ENCODE assay signal across 9 cellular contexts in genomic region chr17:82227629-82228277, GRCh38. TPM values are rescaled to one million over a fixed set of nuclear protein-coding genes. Genes with fewer than 3 reads are reported as not detected.
DNase-seq lines count a peak whose midpoint lies in the region; ATAC-seq lines count a peak whose summit lies in the region.
"Had no signal": no experiment of that assay in that cellular context is flagged by ENCODE, and none has a peak within 500 bp of the region (broad histone marks: within the 10 kb centered on the region; RNA-seq: fewer than 3 reads in every experiment).

No MANE protein-coding gene starts in this region.

- no peak for ATAC-seq in left colon
- ATAC-seq in HG03159 (IDR thresholded peaks at IDR 0.05; ENCODE audit: unreplicated experiment): no peak

- peak overlapping the region; percentile 44 for H3K27ac ChIP-seq in temporal lobe (ENCODE audit: low read depth, low read length)

- intact Hi-C loops in left colon (cut with DNase I, micrococcal nuclease): no loop called here

- no peaks in the 10 kb centered on the region for H3K9me3 Mint-ChIP-seq in T-helper 1 cell treated with Interleukin-12 subunit alpha and Interleukin-12 subunit beta and Interleukin-4 antibody, amounts not matched to agents 30 μg/mL and 1 μg/mL, for 36 hours
- no peaks in the 10 kb centered on the region for H3K9me3 Mint-ChIP-seq in activated naive CD8-positive, alpha-beta T cell treated with anti-CD3 and anti-CD28 coated beads for 36 hours

- H3K27ac Mint-ChIP-seq in T-helper 1 cell treated with Interleukin-12 subunit alpha and Interleukin-12 subunit beta and Interleukin-4 antibody, amounts not matched to agents 30 μg/mL and 1 μg/mL, for 36 hours: peak overlapping the region; percentile 72
- peak overlapping the region; percentile 79 for H3K27ac Mint-ChIP-seq in activated naive CD8-positive, alpha-beta T cell treated with anti-CD3 and anti-CD28 coated beads for 36 hours

- peak overlapping the region; percentile 88 for H3K4me3 Mint-ChIP-seq in T-helper 1 cell treated with Interleukin-12 subunit alpha and Interleukin-12 subunit beta and Interleukin-4 antibody, amounts not matched to agents 30 μg/mL and 1 μg/mL, for 36 hours
- H3K4me3 Mint-ChIP-seq in activated naive CD8-positive, alpha-beta T cell treated with anti-CD3 and anti-CD28 coated beads for 36 hours: peak overlapping the region; percentile 82

- peaks cover 5% of the 10 kb centered on the region for H3K4me1 Mint-ChIP-seq in T-helper 1 cell treated with Interleukin-12 subunit alpha and Interleukin-12 subunit beta and Interleukin-4 antibody, amounts not matched to agents 30 μg/mL and 1 μg/mL, for 36 hours (ENCODE audit: low read depth)
- H3K4me1 Mint-ChIP-seq in activated naive CD8-positive, alpha-beta T cell treated with anti-CD3 and anti-CD28 coated beads for 36 hours: peaks cover 5% of the 10 kb centered on the region

- H3K27me3 Mint-ChIP-seq in T-helper 1 cell treated with Interleukin-12 subunit alpha and Interleukin-12 subunit beta and Interleukin-4 antibody, amounts not matched to agents 30 μg/mL and 1 μg/mL, for 36 hours (ENCODE audit: low read depth): no peaks in the 10 kb centered on the region
- no peaks in the 10 kb centered on the region for H3K27me3 Mint-ChIP-seq in activated naive CD8-positive, alpha-beta T cell treated with anti-CD3 and anti-CD28 coated beads for 36 hours

- H3K36me3 Mint-ChIP-seq in T-helper 1 cell treated with Interleukin-12 subunit alpha and Interleukin-12 subunit beta and Interleukin-4 antibody, amounts not matched to agents 30 μg/mL and 1 μg/mL, for 36 hours (ENCODE audit: low read depth): peaks cover 2% of the 10 kb centered on the region
- H3K36me3 Mint-ChIP-seq in activated naive CD8-positive, alpha-beta T cell treated with anti-CD3 and anti-CD28 coated beads for 36 hours: peaks cover 8% of the 10 kb centered on the region

- no peak for DNase-seq in T-helper 1 cell
- DNase-seq in activated naive CD8-positive, alpha-beta T cell treated with anti-CD3 and anti-CD28 coated beads for 36 hours: no peak
- DNase-seq in left colon: peak; percentile 27 to 37
- DNase-seq in stimulated activated naive CD4-positive, alpha-beta T cell treated with Interleukin-2 at 50 U/mL for 16 hours (lab: John Stamatoyannopoulos, UW): no peak
- no peak for DNase-seq in mesenteric fat pad (ENCODE audit: low spot score)
- DNase-seq: NK-92 treated with Interleukin-12 subunit alpha and Interleukin-12 subunit beta, amount 100 ng/mL, for 24 hours had no signal

RNA-seq across cellular contexts. Expression of gene SLC16A3, which starts 1.1 kb away (rescaled TPM):
- total RNA-seq in activated naive CD8-positive, alpha-beta T cell treated with anti-CD3 and anti-CD28 coated beads for 36 hours: 10 to 100 TPM; 75.8 to 79.3 TPM
- total RNA-seq in left colon (100 to 1,000 TPM; 112 to 168 TPM), temporal lobe (2.5 TPM), mesenteric fat pad (65.0 TPM)

RNA-seq across cellular contexts. Expression of gene CCDC57, which starts 15.1 kb away (rescaled TPM):
- 10 to 100 TPM; 59.5 to 65.1 TPM for total RNA-seq in activated naive CD8-positive, alpha-beta T cell treated with anti-CD3 and anti-CD28 coated beads for 36 hours
- 10 to 100 TPM; 29.6 to 53.4 TPM for total RNA-seq in left colon
- total RNA-seq in temporal lobe: 16.2 TPM
- total RNA-seq in mesenteric fat pad: 24.7 TPM

RNA-seq across cellular contexts. Expression of gene CSNK1D, which starts 45.7 kb away (rescaled TPM):
- total RNA-seq in activated naive CD8-positive, alpha-beta T cell treated with anti-CD3 and anti-CD28 coated beads for 36 hours: 100 to 1,000 TPM; 110 to 115 TPM
- 100 to 1,000 TPM; 165 to 166 TPM for total RNA-seq in left colon
- 32.2 TPM for total RNA-seq in temporal lobe
- 171 TPM for total RNA-seq in mesenteric fat pad

Comparison
In these comparisons a context has a peak if more than half of its experiments do, and no peak if none do; other contexts are left out.
1. DNase-seq: peak in left colon (2 of 2); none in T-helper 1 cell (0 of 5), activated naive CD8-positive, alpha-beta T cell treated with anti-CD3 and anti-CD28 coated beads for 36 hours (single experiment), stimulated activated naive CD4-positive, alpha-beta T cell treated with Interleukin-2 at 50 U/mL for 16 hours (single experiment) and mesenteric fat pad (single experiment).
2. RNA of gene SLC16A3, which starts 1.1 kb away (total RNA-seq): 112 to 168 TPM in left colon, 75.8 to 79.3 TPM in activated naive CD8-positive, alpha-beta T cell treated with anti-CD3 and anti-CD28 coated beads for 36 hours and 65.0 TPM in mesenteric fat pad (single experiment); 2.5 TPM in temporal lobe (single experiment); every median in the first group is over 10 times any median in the second.